4 cellular contexts compared by ENCODE assay signal in the genomic region with DNA sequence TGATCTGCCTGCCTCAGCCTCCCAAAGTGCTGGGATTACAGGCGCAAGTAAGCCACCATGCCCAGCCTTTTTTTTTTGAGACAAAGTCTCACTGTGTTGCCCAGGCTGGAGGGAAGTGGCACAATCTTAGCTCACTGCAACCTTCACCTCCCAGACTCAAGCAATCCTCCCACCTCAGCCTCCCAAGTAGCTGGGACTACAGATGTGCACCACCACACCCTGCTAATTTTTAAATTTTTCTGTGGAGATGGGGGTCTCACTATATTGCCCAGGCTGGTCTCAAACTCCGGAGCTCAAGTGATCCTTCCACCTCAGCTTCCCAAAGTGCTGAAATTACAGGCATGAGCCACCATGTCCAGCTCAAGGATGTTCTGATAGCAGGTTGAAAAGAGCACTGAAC. TPM values are rescaled to one million over a fixed set of nuclear protein-coding genes. Genes with fewer than 3 reads are reported as not detected.
DNase-seq lines count a peak whose midpoint lies in the region; TF ChIP-seq lines count a peak whose summit lies in the region.
"Not testable (repeated sequence)": the region's sequence is repeated elsewhere in the genome, so short reads cannot be mapped to it uniquely, and the experiment has no call there.

No MANE protein-coding gene starts in this region.

- H3K9me3 Mint-ChIP-seq in type B pancreatic cell = not testable (repeated sequence)

- not testable (repeated sequence) for H4K20me1 ChIP-seq in Karpas-422 (ENCODE audit: insufficient read depth, low read depth, low read length)

- H3K4me1 Mint-ChIP-seq in type B pancreatic cell (ENCODE audit: unreplicated experiment) = peaks cover 52% of the 10 kb centered on the region

- not testable (repeated sequence) for H2AFZ ChIP-seq in Karpas-422 (ENCODE audit: low read length)

- not testable (repeated sequence) for H3K4me3 ChIP-seq in HEK293 (ENCODE audit: low read depth, low read length); Karpas-422 (ENCODE audit: low read length); neutrophil (ENCODE audit: low read depth in 1 of 2, low read length in 1 of 2)

- H3K4me1 ChIP-seq in HEK293 (ENCODE audit: control insufficient read depth, insufficient read depth, low read length) = peaks cover 21% of the 10 kb centered on the region
- peaks cover 69% of the 10 kb centered on the region for H3K4me1 ChIP-seq in Karpas-422 (ENCODE audit: low read length)
- peaks cover 46 to 48% of the 10 kb centered on the region in 2 experiments for H3K4me1 ChIP-seq in neutrophil (ENCODE audit: control insufficient read depth in 1 of 2, insufficient read depth in 1 of 2, low read depth in 1 of 2, low read length in 1 of 2)

- DNase-seq in Karpas-422; type B pancreatic cell (ENCODE audit: extremely low spot score, unreplicated experiment): not testable (repeated sequence)

- H3K4me2 ChIP-seq in Karpas-422 (ENCODE audit: low read depth, low read length, poor library complexity, severe bottlenecking) = peak overlapping the region; percentile 97

- H3K27ac ChIP-seq in HEK293 (ENCODE audit: extremely low read depth, low read depth, low read length) = not testable (repeated sequence)
- H3K27ac ChIP-seq in Karpas-422 (ENCODE audit: low read length) = peak overlapping the region; percentile 92
- H3K27ac ChIP-seq in neutrophil = peak overlapping the region; percentile 95

- TF ChIP-seq CTCF in HEK293 (tag by site-specific recombination; IDR thresholded peaks at IDR 0.05); neutrophil (IDR thresholded peaks at IDR 0.05); type B pancreatic cell (conservative IDR thresholded peaks at IDR 0.05): not testable (repeated sequence)

- POLR2A ChIA-PET in HEK293 (lab: Yijun Ruan, JAX) = interaction anchor here (1.1 to 1.4 kb wide), 2 partner anchors 20 to 199 kb away, joined by 3 read pairs; no protein-coding TSS in a partner anchor

- not testable (repeated sequence) for H3K9me3 ChIP-seq in HEK293 (ENCODE audit: control insufficient read depth, insufficient read depth, low read depth, low read length); Karpas-422 (ENCODE audit: low read length); neutrophil

- H3K9ac ChIP-seq in Karpas-422 (ENCODE audit: low read length) = not testable (repeated sequence)

- peak overlapping the region; percentile 93 for H3K27ac Mint-ChIP-seq in type B pancreatic cell

- peaks cover 25% of the 10 kb centered on the region for H3K27me3 Mint-ChIP-seq in type B pancreatic cell

- not testable (repeated sequence) for H3K36me3 ChIP-seq in HEK293 (ENCODE audit: control insufficient read depth in 2 of 2, insufficient read depth in 1 of 2, low read length in 2 of 2); Karpas-422 (ENCODE audit: insufficient read depth, low read length); neutrophil

- not testable (repeated sequence) for H3K27me3 ChIP-seq in Karpas-422 (ENCODE audit: low read length)
- peaks cover 13% of the 10 kb centered on the region for H3K27me3 ChIP-seq in neutrophil

- not testable (repeated sequence) for H3K4me3 Mint-ChIP-seq in type B pancreatic cell

- CTCF ChIA-PET in HEK293 (lab: Yijun Ruan, JAX) = interaction anchor here (0.7 to 8.0 kb wide), 7 partner anchors 13 to 189 kb away, joined by 3 to 109 read pairs (median 11); a partner anchor contains a TSS

- not testable (repeated sequence) for H3K9me2 ChIP-seq in Karpas-422 (replicated peaks; ENCODE audit: insufficient read depth, low read length)

- not testable (repeated sequence) for H3K36me3 Mint-ChIP-seq in type B pancreatic cell

- not testable (repeated sequence) for H3K79me2 ChIP-seq in Karpas-422 (ENCODE audit: low read length)

TF ChIP-seq in HEK293, 187 proteins besides CTCF, POLR2A, EP300 and RAD21:
- TF ChIP-seq ZNF121 (tag by site-specific recombination; IDR thresholded peaks at IDR 0.05) = peak; percentile 96

RNA-seq across cellular contexts. Expression of a gene that starts 5.8 kb away (rescaled TPM):
- total RNA-seq in Karpas-422 (2014; rRNA removed; shearing (Covaris generic); ENCODE audit: low replicate concordance) = 39.8 and 43.3 TPM in 2 replicates
- total RNA-seq in type B pancreatic cell (ENCODE audit: low replicate concordance) = 48.3 and 52.5 TPM in 2 replicates
